ENCODE assay signal across 10 cellular contexts in genomic region chr11:57787920-57788716, GRCh38. TPM values are rescaled to one million over a fixed set of nuclear protein-coding genes. Genes with fewer than 3 reads are reported as not detected.
A peak's percentile ranks its signal among the peaks of the same experiment; 100 is the strongest.
DNase-seq lines count a peak whose midpoint lies in the region; ATAC-seq, FAIRE-seq and TF ChIP-seq lines count a peak whose summit lies in the region.
"Had no signal": no experiment of that assay in that cellular context is flagged by ENCODE, and none has a peak within 500 bp of the region (broad histone marks: within the 10 kb centered on the region; RNA-seq: fewer than 3 reads in every experiment).

No MANE protein-coding gene starts in this region.

- 56 to 77% (median 61%) methylated on average over 6 of the region's 6 CpGs for WGBS in spleen, 5 donors

- no peaks in the 10 kb centered on the region for H3K9me2 ChIP-seq in OCI-LY7 (ENCODE audit: insufficient read depth, low read length)

- H3K9me3 ChIP-seq in spleen, result no peaks in the 10 kb centered on the region
- no peaks in the 10 kb centered on the region for H3K9me3 ChIP-seq in OCI-LY7 (ENCODE audit: low read length)

- no peak for TF ChIP-seq CTCF in GM20000 (IDR thresholded peaks at IDR 0.05; ENCODE audit: extremely low read depth, missing control alignments)
- TF ChIP-seq CTCF in spleen (IDR thresholded peaks at IDR 0.05 in 8 of 11, conservative IDR thresholded peaks at IDR 0.05 in 3 of 11), result no peak
- TF ChIP-seq CTCF in OCI-LY7 (conservative IDR thresholded peaks at IDR 0.05; ENCODE audit: low read length), result no peak

- intact Hi-C loops in head of caudate nucleus (cut with DNase I), result no loop called here
- intact Hi-C loops in spleen (cut with DNase I; ENCODE audit: low total_unique reads), result no loop called here
- intact Hi-C loops in OCI-LY7 (cut with micrococcal nuclease; ENCODE audit: unreplicated experiment), result no loop called here

- H3K4me2 ChIP-seq in OCI-LY7 (ENCODE audit: low read length), result no peak overlapping the region

- H3K79me2 ChIP-seq in OCI-LY7 (ENCODE audit: insufficient read depth, low read depth, low read length), result no peaks in the 10 kb centered on the region

- no peak for FAIRE-seq in frontal cortex (lab: Jason Lieb, UNC)

- POLR2A ChIA-PET in OCI-LY7 (lab: Charles Lee), result interaction anchor here (0.6 to 1.2 kb wide), 3 partner anchors 13 to 1251 kb away, joined by 3 to 4 read pairs (median 3); no protein-coding TSS in a partner anchor

- no peaks in the 10 kb centered on the region for H3K27me3 Mint-ChIP-seq in activated T-cell treated with anti-CD3 and anti-CD28 coated beads, Interleukin-2, amount 50 U/mL, for 4 hours (ENCODE audit: low read depth)
- H3K27me3 Mint-ChIP-seq: activated naive CD4-positive, alpha-beta T cell treated with anti-CD3 and anti-CD28 coated beads, Interleukin-2, amount 50 U/mL, for 24 hours had no signal

- no peaks in the 10 kb centered on the region for H3K9me3 Mint-ChIP-seq in activated T-cell treated with anti-CD3 and anti-CD28 coated beads, Interleukin-2, amount 50 U/mL, for 4 hours
- H3K9me3 Mint-ChIP-seq: activated naive CD4-positive, alpha-beta T cell treated with anti-CD3 and anti-CD28 coated beads, Interleukin-2, amount 50 U/mL, for 24 hours had no signal

- BruUV-seq in OCI-LY7 (replicated peaks; lab: Mats Ljungman, UMichigan), result no TSS peak

- no peak overlapping the region for H2AFZ ChIP-seq in OCI-LY7 (ENCODE audit: low read length)

- no peaks in the 10 kb centered on the region for H4K20me1 ChIP-seq in OCI-LY7 (ENCODE audit: insufficient read depth, low read length)

- peaks cover 23% of the 10 kb centered on the region for H3K4me1 Mint-ChIP-seq in activated T-cell treated with anti-CD3 and anti-CD28 coated beads, Interleukin-2, amount 50 U/mL, for 4 hours (ENCODE audit: low read depth)

- H3K36me3 Mint-ChIP-seq in activated T-cell treated with anti-CD3 and anti-CD28 coated beads, Interleukin-2, amount 50 U/mL, for 4 hours (ENCODE audit: insufficient read depth), result no peaks in the 10 kb centered on the region
- H3K36me3 Mint-ChIP-seq: activated naive CD4-positive, alpha-beta T cell treated with anti-CD3 and anti-CD28 coated beads, Interleukin-2, amount 50 U/mL, for 24 hours had no signal

- CTCF ChIA-PET in OCI-LY7 (lab: Charles Lee; ENCODE audit: unreplicated experiment), result no interaction called here

- H3K4me1 ChIP-seq in spleen (peaks cover 47 to 100% (median 80%) of the 10 kb centered on the region in 6 donors), OCI-LY7 (ENCODE audit: insufficient read depth, low read length, poor library complexity, severe bottlenecking) (no peaks in the 10 kb centered on the region)

- H3K4me3 ChIP-seq in spleen, result no peak overlapping the region
- H3K4me3 ChIP-seq in OCI-LY7 (ENCODE audit: low read depth, low read length, poor library complexity, severe bottlenecking), result no peak overlapping the region

- H3K27ac ChIP-seq in spleen (peak overlapping the region in 6 of 8 donors; percentile 10 to 79 (median 60)), OCI-LY7 (ENCODE audit: low read depth, low read length, poor library complexity, severe bottlenecking) (no peak overlapping the region)

- no peak for ATAC-seq in activated T-cell treated with anti-CD3 and anti-CD28 coated beads, Interleukin-2, amount 50 U/mL, for 4 hours

- peak; percentile 60 for DNase-seq in GM20000 (ENCODE audit: low spot score)
- peak; percentile 93 for DNase-seq in NCI-H2227 treated with DMSO at 0.1 percent for 48 hours (lab: John Stamatoyannopoulos, UW)
- peak in 24 of 42 donors; percentile 20 to 58 (median 39) for DNase-seq in head of caudate nucleus
- no peak for DNase-seq in spleen
- DNase-seq in OCI-LY7 (ENCODE audit: low spot score), result no peak
- DNase-seq in activated T-cell treated with anti-CD3 and anti-CD28 coated beads, Interleukin-2, amount 50 U/mL, for 4 hours, result no peak
- no peak for DNase-seq in frontal cortex (ENCODE audit: low spot score in 2 of 2)
- DNase-seq in SW480 (ENCODE audit: low spot score), result no peak

- no peaks in the 10 kb centered on the region for H3K27me3 ChIP-seq in spleen (replicated peaks in 1 of 7)

- H3K36me3 ChIP-seq in spleen, result peaks cover 0 to 10% (median 0%) of the 10 kb centered on the region in 6 donors
- no peaks in the 10 kb centered on the region for H3K36me3 ChIP-seq in OCI-LY7 (ENCODE audit: insufficient read depth, low read length)

- TF ChIP-seq POLR2A in spleen (IDR thresholded peaks at IDR 0.05), result no peak

- H3K4me3 Mint-ChIP-seq in activated T-cell treated with anti-CD3 and anti-CD28 coated beads, Interleukin-2, amount 50 U/mL, for 4 hours, result no peak overlapping the region
- H3K4me3 Mint-ChIP-seq: activated naive CD4-positive, alpha-beta T cell treated with anti-CD3 and anti-CD28 coated beads, Interleukin-2, amount 50 U/mL, for 24 hours had no signal

RNA-seq across cellular contexts. Expression of gene CTNND1, which starts 26.5 kb away (rescaled TPM):
- total RNA-seq in spleen (100 to 1,000 TPM in 6 of 7 donors, 10 to 100 TPM in 1; 89.4 to 227 (median 130) TPM), OCI-LY7 (2022) (5.3 and 9.0 TPM in 2 replicates), frontal cortex (96.6 TPM)
- polyA plus RNA-seq in spleen, result 10 to 100 TPM; 12.0 to 24.6 (median 13.0) TPM
- 5.1 and 6.7 TPM in 2 replicates for total RNA-seq in OCI-LY7 (2014; rRNA removed; shearing (Covaris generic))
- 1 to 10 TPM; 4.9 to 6.3 (median 5.4) TPM for total RNA-seq in activated T-cell treated with anti-CD3 and anti-CD28 coated beads, Interleukin-2, amount 50 U/mL, for 4 hours

RNA-seq across cellular contexts. Expression of gene BTBD18, which starts 36.5 kb away (rescaled TPM):
- total RNA-seq in spleen (not detected), OCI-LY7 (2022) (not detected in 2 replicates), frontal cortex (not detected)
- not detected for polyA plus RNA-seq in spleen
- total RNA-seq in OCI-LY7 (2014; rRNA removed; shearing (Covaris generic)), result not detected in 2 replicates
- not detected for total RNA-seq in activated T-cell treated with anti-CD3 and anti-CD28 coated beads, Interleukin-2, amount 50 U/mL, for 4 hours
- total RNA-seq: pulmonary artery endothelial cell had no signal

RNA-seq across cellular contexts. Expression of gene SELENOH, which starts 46.8 kb away (rescaled TPM):
- total RNA-seq in spleen (100 to 1,000 TPM in 4 of 7 donors, 10 to 100 TPM in 3; 79.1 to 119 (median 104) TPM), OCI-LY7 (2022) (144 and 169 TPM in 2 replicates), frontal cortex (48.9 TPM)
- 100 to 1,000 TPM; 175 to 247 (median 245) TPM for polyA plus RNA-seq in spleen
- 181 and 229 TPM in 2 replicates for total RNA-seq in OCI-LY7 (2014; rRNA removed; shearing (Covaris generic))
- total RNA-seq in activated T-cell treated with anti-CD3 and anti-CD28 coated beads, Interleukin-2, amount 50 U/mL, for 4 hours, result 100 to 1,000 TPM; 231 to 290 (median 260) TPM

Comparison
In these comparisons a context has a peak if more than half of its experiments do, and no peak if none do; other contexts are left out.
1. DNase-seq: peak in GM20000 (single experiment), NCI-H2227 treated with DMSO at 0.1 percent for 48 hours (single experiment) and head of caudate nucleus (24 of 42); none in spleen (single experiment), OCI-LY7 (single experiment), activated T-cell treated with anti-CD3 and anti-CD28 coated beads, Interleukin-2, amount 50 U/mL, for 4 hours (single experiment), frontal cortex (0 of 2) and SW480 (single experiment).